In genomic region chr21:45846373-45847160, GRCh38 we compare ENCODE assay signal across 15 cellular contexts.
A peak's percentile ranks its signal among the peaks of the same experiment; 100 is the strongest.
DNase-seq lines count a peak whose midpoint lies in the region; ATAC-seq, FAIRE-seq and TF ChIP-seq lines count a peak whose summit lies in the region.
"Had no signal": no experiment of that assay in that cellular context is flagged by ENCODE, and none has a peak within 500 bp of the region (broad histone marks: within the 10 kb centered on the region; RNA-seq: fewer than 3 reads in every experiment).

No MANE protein-coding gene starts in this region.

- no peaks in the 10 kb centered on the region for H3K9me3 ChIP-seq in GM23248 (ENCODE audit: low read depth)
- H3K9me3 ChIP-seq in endodermal cell (ENCODE audit: control insufficient read depth, low read length): peaks cover 3% of the 10 kb centered on the region
- no peaks in the 10 kb centered on the region for H3K9me3 ChIP-seq in hepatocyte (ENCODE audit: low read depth)
- peaks cover 2% of the 10 kb centered on the region for H3K9me3 ChIP-seq in small intestine (ENCODE audit: control insufficient read depth, low read depth)
- H3K9me3 ChIP-seq: SK-N-SH had no signal

- no peak overlapping the region for H3K27ac Mint-ChIP-seq in endodermal cell

- 81 to 87% methylated on average over 8 of the region's 8 CpGs for WGBS in GM23248 (ENCODE audit: low coverage in 1 of 2, low lambda C conversion rate in 2 of 2, missing lambda C conversion rate in 2 of 2), 2 experiments
- WGBS in endodermal cell (ENCODE audit: insufficient coverage in 1 of 2, insufficient read length in 1 of 2), 2 experiments: 85 to 92% methylated on average over 7 to 8 of the region's 8 CpGs
- 80% methylated on average over 8 of the region's 8 CpGs for WGBS in hepatocyte (ENCODE audit: low lambda C conversion rate, missing lambda C conversion rate)
- 41 to 62% (median 58%) methylated on average over 8 of the region's 8 CpGs for WGBS in small intestine, 3 donors

- DNase-seq in GM23248 (peak; percentile 43), endodermal cell (peak; percentile 37), hepatocyte (ENCODE audit: low spot score) (peak; percentile 64), small intestine (peak; percentile 75), SK-N-DZ (ENCODE audit: low spot score) (no peak)
- no peak for DNase-seq in stimulated activated CD4-positive, alpha-beta T cell treated with anti-CD3 and anti-CD28 coated beads, Interleukin-2, amount 100 ng/mL, for 24 hours
- DNase-seq: activated T-cell treated with anti-CD3 and anti-CD28 coated beads for 4 hours; CD4-positive, alpha-beta memory T cell; effector CD4-positive, alpha-beta T cell; NCI-H774; SK-N-SH; stimulated activated CD4-positive, alpha-beta T cell treated with anti-CD3 and anti-CD28 coated beads, Interleukin-4, amount 100 ng/mL, for 24 hours; stimulated activated naive CD4-positive, alpha-beta T cell treated with Interleukin-2 at 50 U/mL for 16 hours had no signal

- no peaks in the 10 kb centered on the region for H3F3A ChIP-seq in GM23248 (ENCODE audit: insufficient read depth)

- no peak for FAIRE-seq in small intestine (lab: Jason Lieb, UNC)

- H3K9ac ChIP-seq in GM23248: no peak overlapping the region
- no peak overlapping the region for H3K9ac ChIP-seq in endodermal cell (ENCODE audit: extremely low read depth, low read length, poor library complexity, severe bottlenecking)
- H3K9ac ChIP-seq: SK-N-SH had no signal

- H3K36me3 ChIP-seq in GM23248 (ENCODE audit: low read depth) (no peaks in the 10 kb centered on the region), endodermal cell (ENCODE audit: control insufficient read depth, insufficient read depth, low read length) (no peaks in the 10 kb centered on the region), hepatocyte (replicated peaks; ENCODE audit: insufficient read depth, low read depth) (no peaks in the 10 kb centered on the region), small intestine (ENCODE audit: control insufficient read depth in 2 of 2, insufficient read depth in 2 of 2, low read length in 2 of 2) (no peaks in the 10 kb centered on the region)

- no peaks in the 10 kb centered on the region for H3K27me3 Mint-ChIP-seq in endodermal cell (ENCODE audit: insufficient read depth)

- H3K4me2 ChIP-seq in GM23248 (ENCODE audit: unreplicated experiment): no peak overlapping the region
- no peak overlapping the region for H3K4me2 ChIP-seq in hepatocyte
- H3K4me2 ChIP-seq: SK-N-SH had no signal

- in situ Hi-C loops in GM23248 (cut with MboI): loop anchor here (25.0 kb wide), 1 partner anchor 559 kb away; the partner anchor contains the start of gene POFUT2

- no peaks in the 10 kb centered on the region for H3K9me2 ChIP-seq in GM23248 (ENCODE audit: insufficient read depth)
- H3K9me2 ChIP-seq in hepatocyte (replicated peaks; ENCODE audit: insufficient read depth): no peaks in the 10 kb centered on the region
- H3K9me2 ChIP-seq: SK-N-SH had no signal

- no peak overlapping the region for H3K4me3 Mint-ChIP-seq in endodermal cell
- H3K4me3 Mint-ChIP-seq: CD4-positive, alpha-beta memory T cell had no signal

- H2AFZ ChIP-seq in GM23248 (no peak overlapping the region), hepatocyte (peak overlapping the region; percentile 31)

- no peak for ATAC-seq in GM19035 (IDR thresholded peaks at IDR 0.05; ENCODE audit: unreplicated experiment)
- ATAC-seq in GM18909 (IDR thresholded peaks at IDR 0.05; ENCODE audit: poor library complexity, unreplicated experiment): no peak

- H3K27ac ChIP-seq in GM23248 (no peak overlapping the region), endodermal cell (ENCODE audit: low read depth, low read length) (no peak overlapping the region), hepatocyte (peak overlapping the region; percentile 70), small intestine (ENCODE audit: low read depth in 1 of 2, low read length in 1 of 2) (no peak overlapping the region)

- H4K20me1 ChIP-seq in GM23248 (ENCODE audit: insufficient read depth) (no peaks in the 10 kb centered on the region), hepatocyte (ENCODE audit: insufficient read depth, poor library complexity, severe bottlenecking) (no peaks in the 10 kb centered on the region)

- H3K36me3 Mint-ChIP-seq in endodermal cell (ENCODE audit: low read depth): no peaks in the 10 kb centered on the region

- H3K4me1 Mint-ChIP-seq in endodermal cell: no peaks in the 10 kb centered on the region

- H3K4me1 ChIP-seq in GM23248 (ENCODE audit: insufficient read depth) (0 out of 2 replicates have a peak, but pooled peaks cover 2% of the 10 kb centered on the region), endodermal cell (ENCODE audit: control insufficient read depth, insufficient read depth, low read length) (no peaks in the 10 kb centered on the region), hepatocyte (ENCODE audit: insufficient read depth) (peaks cover 11% of the 10 kb centered on the region), small intestine (ENCODE audit: control insufficient read depth in 2 of 2, insufficient read depth in 1 of 2, low read depth in 1 of 2, low read length in 1 of 2) (no peaks in the 10 kb centered on the region)

- peaks cover 10% of the 10 kb centered on the region for H3K9me3 Mint-ChIP-seq in endodermal cell

- TF ChIP-seq CTCF in endodermal cell (conservative IDR thresholded peaks at IDR 0.05) (no peak), hepatocyte (IDR thresholded peaks at IDR 0.05; ENCODE audit: poor library complexity) (no peak)

- H3K27me3 ChIP-seq in GM23248 (replicated peaks; ENCODE audit: insufficient read depth): no peaks in the 10 kb centered on the region; the same call in 1 of the 2 replicates
- no peaks in the 10 kb centered on the region for H3K27me3 ChIP-seq in endodermal cell (ENCODE audit: control insufficient read depth, insufficient read depth, low read length, poor library complexity, severe bottlenecking)
- no peaks in the 10 kb centered on the region for H3K27me3 ChIP-seq in hepatocyte
- peaks cover 0 to 2% of the 10 kb centered on the region in 2 donors for H3K27me3 ChIP-seq in small intestine (ENCODE audit: control insufficient read depth in 2 of 2, insufficient read depth in 2 of 2, low read length in 2 of 2)

- H3K79me2 ChIP-seq in GM23248 (ENCODE audit: insufficient read depth): no peaks in the 10 kb centered on the region
- H3K79me2 ChIP-seq in hepatocyte: no peaks in the 10 kb centered on the region

- H3K4me3 ChIP-seq in GM23248: no peak overlapping the region
- H3K4me3 ChIP-seq in endodermal cell (ENCODE audit: low read length): no peak overlapping the region
- H3K4me3 ChIP-seq in hepatocyte: no peak overlapping the region
- H3K4me3 ChIP-seq in small intestine (ENCODE audit: low read depth in 1 of 2, low read length in 2 of 2): no peak overlapping the region

Comparison
In these comparisons a context has a peak if more than half of its experiments do, and no peak if none do; other contexts are left out.
1. DNase-seq: peak in GM23248 (single experiment), endodermal cell (single experiment), hepatocyte (single experiment) and small intestine (single experiment); none in SK-N-DZ (single experiment) and stimulated activated CD4-positive, alpha-beta T cell treated with anti-CD3 and anti-CD28 coated beads, Interleukin-2, amount 100 ng/mL, for 24 hours (0 of 2).